In the genomic region with DNA sequence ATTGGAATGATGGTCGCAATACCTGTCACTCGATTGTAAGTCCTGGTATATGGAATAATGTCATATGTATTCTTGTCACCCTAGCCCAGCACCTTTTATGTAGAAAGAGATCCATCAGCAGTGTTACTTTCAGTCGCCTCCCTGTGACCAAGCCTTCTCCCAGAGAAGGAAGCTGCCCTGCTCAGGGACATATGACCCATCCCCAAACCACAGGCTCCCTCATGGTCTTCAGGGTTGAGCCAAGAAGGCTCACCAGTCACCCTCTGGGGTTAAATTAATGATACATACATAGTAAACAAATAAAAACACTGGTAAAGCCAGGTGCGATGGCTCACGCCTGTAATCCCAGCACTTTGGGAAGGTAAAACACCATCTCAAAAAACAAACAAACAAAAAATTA, we compare ENCODE assay signal across 12 cellular contexts.
"Had no signal": no experiment of that assay in that cellular context is flagged by ENCODE, and none has a peak within 500 bp of the region (broad histone marks: within the 10 kb centered on the region; RNA-seq: fewer than 3 reads in every experiment).

No MANE protein-coding gene starts in this region.

- H3K9me3 ChIP-seq: prostate gland, sigmoid colon had no signal

- H3K36me3 ChIP-seq: prostate gland, sigmoid colon had no signal

- H3K27me3 ChIP-seq: sigmoid colon had no signal

- ATAC-seq: stimulated activated effector memory CD8-positive, alpha-beta T cell treated with anti-CD3 and anti-CD28 coated beads, Interleukin-12 subunit alpha, Interleukin-12 subunit beta, amount 100 ng/mL, for 72 hours had no signal

- H3K4me1 ChIP-seq: prostate gland had no signal

- H3K27ac ChIP-seq: prostate gland, VCaP had no signal

- DNase-seq: activated CD4-positive, alpha-beta memory T cell treated with anti-CD3 and anti-CD28 coated beads for 36 hours; activated CD8-positive, alpha-beta memory T cell treated with anti-CD3 and anti-CD28 coated beads, Interleukin-2, amount 10 ng/mL, durations not matched to agents 7 days and 5 days; activated naive CD4-positive, alpha-beta T cell treated with anti-CD3 and anti-CD28 coated beads, Interleukin-2, amount 10 ng/mL, durations not matched to agents 7 days and 5 days; activated T-cell treated with anti-CD3 and anti-CD28 coated beads, Interleukin-2, amount 50 U/mL, for 1 hour; caudate nucleus; hippocampal formation; left ventricle myocardium superior; sigmoid colon; T-helper 9 cell had no signal

- H3K4me3 ChIP-seq: prostate gland, sigmoid colon had no signal
